In the genomic region with DNA sequence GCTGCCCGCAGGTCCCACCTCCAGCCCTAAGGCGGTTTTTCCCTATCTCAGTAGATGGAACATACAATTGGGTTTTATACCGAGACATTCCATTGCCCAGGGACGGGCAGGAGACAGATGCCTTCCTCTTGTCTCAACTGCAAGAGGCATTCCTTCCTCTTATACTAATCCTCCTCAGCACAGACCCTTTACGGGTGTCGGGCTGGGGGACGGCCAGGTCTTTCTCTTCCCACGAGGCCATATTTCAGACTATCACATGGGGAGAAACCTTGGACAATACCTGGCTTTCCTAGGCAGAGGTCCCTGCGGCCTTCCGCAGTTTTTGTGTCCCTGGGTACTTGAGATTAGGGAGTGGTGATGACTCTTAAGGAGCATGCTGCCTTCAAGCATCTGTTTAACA, we compare ENCODE assay signal across 5 cellular contexts. TPM values are rescaled to one million over a fixed set of nuclear protein-coding genes. Genes with fewer than 3 reads are reported as not detected.
"Had no signal": no experiment of that assay in that cellular context is flagged by ENCODE, and none has a peak within 500 bp of the region (broad histone marks: within the 10 kb centered on the region; RNA-seq: fewer than 3 reads in every experiment).

No MANE protein-coding gene starts in this region.

RNA-seq across cellular contexts. Expression of gene CILP, which starts 15.6 kb away (rescaled TPM):
- total RNA-seq: PC-3, RPMI7951, SJCRH30, SJSA1, SK-MEL-5 had no signal
